24 cellular contexts compared by ENCODE assay signal in the genomic region with DNA sequence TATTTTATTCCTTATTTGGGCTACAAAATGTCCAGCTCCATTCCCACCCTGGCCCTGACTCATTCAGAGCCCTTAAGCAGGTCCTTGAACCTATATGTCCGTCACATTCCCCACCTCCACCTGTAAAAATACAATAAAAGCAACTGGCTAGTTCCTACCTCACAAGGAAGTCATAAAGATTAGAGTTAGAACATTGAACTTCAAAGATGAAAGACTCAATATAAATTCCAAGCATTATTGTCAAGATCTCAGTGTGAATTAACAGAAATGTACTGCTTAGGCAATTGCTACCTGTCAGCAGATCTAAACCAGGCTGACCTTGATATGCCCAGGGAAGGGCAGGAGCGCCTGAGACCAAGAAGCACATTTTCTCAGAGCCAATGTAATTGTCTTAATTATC.
DNase-seq lines count a peak whose midpoint lies in the region; ATAC-seq and TF ChIP-seq lines count a peak whose summit lies in the region.
"Had no signal": no experiment of that assay in that cellular context is flagged by ENCODE, and none has a peak within 500 bp of the region (broad histone marks: within the 10 kb centered on the region; RNA-seq: fewer than 3 reads in every experiment).

No MANE protein-coding gene starts in this region.

- peaks cover 32% of the 10 kb centered on the region for H3K27me3 Mint-ChIP-seq in activated T-cell treated with anti-CD3 and anti-CD28 coated beads, Interleukin-2, amount 50 U/mL, for 24 hours

- H4K20me1 ChIP-seq in hepatocyte (ENCODE audit: insufficient read depth, poor library complexity, severe bottlenecking) (no peaks in the 10 kb centered on the region), neural cell (ENCODE audit: insufficient read depth) (no peaks in the 10 kb centered on the region)

- no peaks in the 10 kb centered on the region for H3K9me2 ChIP-seq in hepatocyte (replicated peaks; ENCODE audit: insufficient read depth)
- H3K9me2 ChIP-seq in neural cell (ENCODE audit: insufficient read depth, low read length), result no peaks in the 10 kb centered on the region

- H3K79me2 ChIP-seq in hepatocyte (no peaks in the 10 kb centered on the region), neural cell (replicated peaks; ENCODE audit: insufficient read depth, low read length) (no peaks in the 10 kb centered on the region)

- peak overlapping the region; percentile 1 for H3K4me2 ChIP-seq in hepatocyte
- H3K4me2 ChIP-seq in neural cell (ENCODE audit: low read length), result no peak overlapping the region

- ATAC-seq in GM18511 (IDR thresholded peaks at IDR 0.05; ENCODE audit: unreplicated experiment), result no peak
- ATAC-seq: CD8-positive, alpha-beta T cell; HepG2; K562 had no signal

- H3K27ac ChIP-seq in hepatocyte (peak overlapping the region; percentile 80), neural cell (ENCODE audit: low read length) (peak overlapping the region; percentile 14), A673 (ENCODE audit: low read depth, low read length, poor library complexity, severe bottlenecking) (no peak overlapping the region)
- H3K27ac ChIP-seq: 22Rv1, SJCRH30 had no signal

- POLR2A ChIA-PET in A673 (lab: Charles Lee; ENCODE audit: low non-redundant PET), result no interaction called here

- DNase-seq in NCI-H2227 treated with DMSO at 0.1 percent for 48 hours (lab: John Stamatoyannopoulos, UW) (peak; percentile 8), NCI-H2227 (lab: John Stamatoyannopoulos, UW; ENCODE audit: unreplicated experiment) (no peak), hepatocyte (ENCODE audit: low spot score) (peak; percentile 68), hypothalamus (lab: John Stamatoyannopoulos, UW) (no peak), A673 (ENCODE audit: low spot score) (no peak)
- DNase-seq in activated T-cell treated with anti-CD3 and anti-CD28 coated beads, Interleukin-2, amount 50 U/mL, for 24 hours, result no peak
- DNase-seq: AML-193; C1 segment of cervical spinal cord; Calu3; CD8-positive, alpha-beta T cell; DMS153; HFFc6; NCI-H1092 treated with DMSO at 0.1 percent for 48 hours; NCI-H1436 treated with DMSO at 0.1 percent for 48 hours; NCI-H2029 treated with DMSO at 0.1 percent for 48 hours; NCI-H446; NCI-H526 treated with DMSO at 0.1 percent for 48 hours; OCI-M1; SJCRH30 had no signal

- H3K9me3 Mint-ChIP-seq in activated T-cell treated with anti-CD3 and anti-CD28 coated beads, Interleukin-2, amount 50 U/mL, for 24 hours, result no peaks in the 10 kb centered on the region
- H3K9me3 Mint-ChIP-seq: CD8-positive, alpha-beta T cell; HFFc6 had no signal

- H3K36me3 ChIP-seq in hepatocyte (replicated peaks; ENCODE audit: insufficient read depth, low read depth) (no peaks in the 10 kb centered on the region), neural cell (ENCODE audit: insufficient read depth, low read length) (no peaks in the 10 kb centered on the region), A673 (ENCODE audit: insufficient read depth, low read length, poor library complexity, severe bottlenecking) (no peaks in the 10 kb centered on the region)
- H3K36me3 ChIP-seq: SJCRH30 had no signal

- H3K4me3 Mint-ChIP-seq in activated T-cell treated with anti-CD3 and anti-CD28 coated beads, Interleukin-2, amount 50 U/mL, for 24 hours, result no peak overlapping the region
- H3K4me3 Mint-ChIP-seq: CD8-positive, alpha-beta T cell; HFFc6 had no signal

- intact Hi-C loops in A673 (cut with micrococcal nuclease; ENCODE audit: unreplicated experiment), result no loop called here

- no peak for TF ChIP-seq EP300 in neural cell (conservative IDR thresholded peaks at IDR 0.05; ENCODE audit: poor library complexity, severe bottlenecking)

- H3K4me3 ChIP-seq in hepatocyte, result no peak overlapping the region
- no peak overlapping the region for H3K4me3 ChIP-seq in neural cell (ENCODE audit: low read length)
- no peak overlapping the region for H3K4me3 ChIP-seq in A673 (ENCODE audit: low read depth, low read length, poor library complexity, severe bottlenecking)
- H3K4me3 ChIP-seq: K562, SJCRH30 had no signal

- WGBS in hepatocyte (ENCODE audit: low lambda C conversion rate, missing lambda C conversion rate), result 57% methylated on average over 2 of the region's 2 CpGs

- CTCF ChIA-PET in A673 (lab: Charles Lee), result no interaction called here

- TF ChIP-seq CTCF in hepatocyte (IDR thresholded peaks at IDR 0.05; ENCODE audit: poor library complexity) (no peak), neural cell (IDR thresholded peaks at IDR 0.05; ENCODE audit: poor library complexity, severe bottlenecking) (no peak), A673 (conservative IDR thresholded peaks at IDR 0.05; ENCODE audit: low read depth, low read length) (no peak)

- H3K4me1 Mint-ChIP-seq in activated T-cell treated with anti-CD3 and anti-CD28 coated beads, Interleukin-2, amount 50 U/mL, for 24 hours (ENCODE audit: low read depth), result peaks cover 3% of the 10 kb centered on the region

- H2AFZ ChIP-seq in hepatocyte (no peak overlapping the region), neural cell (ENCODE audit: low read depth, low read length) (no peak overlapping the region)

- H3K36me3 Mint-ChIP-seq in activated T-cell treated with anti-CD3 and anti-CD28 coated beads, Interleukin-2, amount 50 U/mL, for 24 hours (ENCODE audit: low read depth), result no peaks in the 10 kb centered on the region
- H3K36me3 Mint-ChIP-seq: CD8-positive, alpha-beta T cell had no signal

- H3K9me3 ChIP-seq in hepatocyte (ENCODE audit: low read depth), result no peaks in the 10 kb centered on the region
- no peaks in the 10 kb centered on the region for H3K9me3 ChIP-seq in neural cell (ENCODE audit: low read length)
- no peaks in the 10 kb centered on the region for H3K9me3 ChIP-seq in A673 (ENCODE audit: low read depth, low read length, poor library complexity, severe bottlenecking)
- H3K9me3 ChIP-seq: SJCRH30 had no signal

- no peak overlapping the region for H3K9ac ChIP-seq in neural cell (ENCODE audit: low read length)

- H3F3A ChIP-seq in neural cell (ENCODE audit: insufficient read depth, low read length, poor library complexity, severe bottlenecking), result no peaks in the 10 kb centered on the region

- H3K27me3 ChIP-seq in hepatocyte (no peaks in the 10 kb centered on the region), neural cell (ENCODE audit: insufficient read depth, low read depth, low read length) (no peaks in the 10 kb centered on the region), A673 (replicated peaks; ENCODE audit: insufficient read depth, low read depth, low read length, poor library complexity) (no peaks in the 10 kb centered on the region)
- H3K27me3 ChIP-seq: SJCRH30 had no signal

- TF ChIP-seq RAD21 in neural cell (conservative IDR thresholded peaks at IDR 0.05), result no peak

- no peak overlapping the region for H3K27ac Mint-ChIP-seq in activated T-cell treated with anti-CD3 and anti-CD28 coated beads, Interleukin-2, amount 50 U/mL, for 24 hours
- H3K27ac Mint-ChIP-seq: CD8-positive, alpha-beta T cell; HFFc6 had no signal

- BruUV-seq in A673 (replicated peaks; lab: Mats Ljungman, UMichigan), result no TSS peak

- H3K4me1 ChIP-seq in hepatocyte (ENCODE audit: insufficient read depth) (peaks cover 22% of the 10 kb centered on the region), A673 (ENCODE audit: insufficient read depth, low read length, poor library complexity, severe bottlenecking) (no peaks in the 10 kb centered on the region)

TF ChIP-seq in neural cell, 6 proteins besides CTCF, POLR2A, EP300 and RAD21:
- TF ChIP-seq EZH2 (IDR thresholded peaks at IDR 0.05; ENCODE audit: borderline replicate concordance, insufficient read depth, low read length, poor library complexity, severe bottlenecking) (no peak), POLR2AphosphoS5 (IDR thresholded peaks at IDR 0.05) (peak; percentile 37), SMC3 (conservative IDR thresholded peaks at IDR 0.05; ENCODE audit: poor library complexity) (no peak)

Comparison
In these comparisons a context has a peak if more than half of its experiments do, and no peak if none do; other contexts are left out.
1. DNase-seq: peak in NCI-H2227 treated with DMSO at 0.1 percent for 48 hours (single experiment) and hepatocyte (single experiment); none in NCI-H2227 (single experiment), hypothalamus (0 of 51), activated T-cell treated with anti-CD3 and anti-CD28 coated beads, Interleukin-2, amount 50 U/mL, for 24 hours (single experiment) and A673 (single experiment).